ENCODE assay signal across 1 cellular context in genomic region chr16:31382485-31383161, GRCh38.
TF ChIP-seq lines count a peak whose summit lies in the region.

No MANE protein-coding gene starts in this region.

TF ChIP-seq in GM23338, 12 proteins besides CTCF, POLR2A, EP300 and RAD21:
- TF ChIP-seq POLR2AphosphoS5 (IDR thresholded peaks at IDR 0.05; ENCODE audit: low read depth) (no peak), EZH2 (IDR thresholded peaks at IDR 0.05; ENCODE audit: low read depth, unreplicated experiment) (no peak), ETS1 (IDR thresholded peaks at IDR 0.05) (no peak), ZNF331 (CRISPR knock-in tag; IDR thresholded peaks at IDR 0.05; ENCODE audit: low read depth) (no peak), STAT1 (IDR thresholded peaks at IDR 0.05; ENCODE audit: unreplicated experiment) (no peak), ZNF462 (CRISPR knock-in tag; IDR thresholded peaks at IDR 0.05) (no peak), JUNB (IDR thresholded peaks at IDR 0.05; ENCODE audit: unreplicated experiment) (no peak)
